ENCODE assay signal across 22 cellular contexts in the genomic region with DNA sequence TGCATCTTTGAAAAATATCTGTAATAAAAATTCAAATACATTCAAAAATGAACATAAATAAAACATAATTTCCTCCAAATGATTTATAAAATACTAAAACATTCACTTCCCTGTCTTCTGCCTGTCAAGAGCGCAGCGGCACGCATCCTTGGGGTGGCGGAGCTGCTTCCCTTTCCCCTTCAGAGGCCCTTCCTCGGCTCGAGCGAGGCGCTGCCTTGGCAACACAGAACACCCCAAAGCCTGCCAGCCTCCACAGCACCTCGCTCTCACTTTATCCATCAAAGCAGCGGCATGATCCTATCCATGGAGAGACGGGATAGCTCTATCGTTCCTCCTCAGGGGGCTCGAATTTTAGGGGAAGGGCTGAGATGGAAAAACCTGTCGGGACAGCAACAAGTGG.
"Had no signal": no experiment of that assay in that cellular context is flagged by ENCODE, and none has a peak within 500 bp of the region (broad histone marks: within the 10 kb centered on the region; RNA-seq: fewer than 3 reads in every experiment).

No MANE protein-coding gene starts in this region.

- H3K4me1 Mint-ChIP-seq: IgD-negative memory B cell had no signal

- H3K4me3 ChIP-seq: K562, SJSA1, SK-N-MC had no signal

- H3K4me2 ChIP-seq: KMS-11 had no signal

- H3K27ac ChIP-seq: KMS-11, SJSA1, SK-N-MC had no signal

- H3K9me3 ChIP-seq: SJSA1 had no signal

- H3K27ac Mint-ChIP-seq: IgD-negative memory B cell had no signal

- DNase-seq: Kasumi-1, MM.1S, NCI-H1092 treated with DMSO at 0.1 percent for 48 hours, NCI-H1436, NCI-H187, NCI-H2029, NCI-H2081 treated with DMSO at 0.1 percent for 48 hours, NCI-H2171, NCI-H226, NCI-H446, NCI-H510A, NCI-H524 treated with DMSO at 0.1 percent for 48 hours, NCI-H69, NCI-H774, Right ventricle myocardium superior, RPMI8226, SIG-M5 had no signal

- H3K36me3 ChIP-seq: SJSA1 had no signal

- H3K4me1 ChIP-seq: SJSA1 had no signal

- H3K4me3 Mint-ChIP-seq: IgD-negative memory B cell had no signal

- H3K9me3 Mint-ChIP-seq: IgD-negative memory B cell had no signal

- H3K9ac ChIP-seq: KMS-11 had no signal
